ENCODE assay signal across 9 cellular contexts in the genomic region with DNA sequence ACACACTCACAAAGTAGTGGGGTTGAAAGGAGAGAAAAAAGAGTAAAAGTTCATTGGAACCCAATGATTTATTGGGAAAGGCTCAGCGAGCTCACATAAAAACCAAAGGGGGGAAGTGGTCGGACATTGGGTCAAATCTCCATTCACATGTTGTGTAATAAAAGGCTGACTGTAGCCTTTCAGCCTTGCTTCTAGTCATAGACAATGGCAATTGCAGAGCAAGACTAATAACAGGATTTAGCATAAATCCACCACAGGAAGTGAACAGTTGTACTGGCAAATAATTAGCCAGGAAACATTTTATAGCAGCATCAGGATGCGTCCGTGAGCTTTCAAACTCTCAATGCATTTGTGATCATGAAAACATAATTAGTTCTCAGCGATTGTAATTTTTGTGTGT.
DNase-seq lines count a peak whose midpoint lies in the region; ATAC-seq, FAIRE-seq and TF ChIP-seq lines count a peak whose summit lies in the region.
"Had no signal": no experiment of that assay in that cellular context is flagged by ENCODE, and none has a peak within 500 bp of the region (broad histone marks: within the 10 kb centered on the region; RNA-seq: fewer than 3 reads in every experiment).

No MANE protein-coding gene starts in this region.

- H3K4me3 Mint-ChIP-seq in astrocyte (ENCODE audit: unreplicated experiment) = no peak overlapping the region
- no peak overlapping the region for H3K4me3 Mint-ChIP-seq in activated CD4-positive, alpha-beta T cell treated with anti-CD3 and anti-CD28 coated beads, Interleukin-2, amount 10 ng/mL, durations not matched to agents 24 days and 14 days

- H2AFZ ChIP-seq in astrocyte (ENCODE audit: low read depth, low read length) = no peak overlapping the region

- no peaks in the 10 kb centered on the region for H4K20me1 ChIP-seq in astrocyte (ENCODE audit: insufficient read depth, low read length)

- no peak for TF ChIP-seq POLR2A in stomach (IDR thresholded peaks at IDR 0.05)

- no peak for TF ChIP-seq EP300 in stomach (IDR thresholded peaks at IDR 0.05)

- DNase-seq in astrocyte (ENCODE audit: low read depth) = peak; percentile 32
- DNase-seq in activated CD4-positive, alpha-beta T cell treated with anti-CD3 and anti-CD28 coated beads, Interleukin-2, amount 10 ng/mL, durations not matched to agents 24 days and 14 days = no peak
- no peak for DNase-seq in 8988T
- no peak for DNase-seq in stomach
- DNase-seq in GM20000 (ENCODE audit: low spot score) = no peak

- H3K4me1 Mint-ChIP-seq in astrocyte (ENCODE audit: low read depth, unreplicated experiment) = peaks cover 18% of the 10 kb centered on the region
- H3K4me1 Mint-ChIP-seq in activated CD4-positive, alpha-beta T cell treated with anti-CD3 and anti-CD28 coated beads, Interleukin-2, amount 10 ng/mL, durations not matched to agents 24 days and 14 days = no peaks in the 10 kb centered on the region

- WGBS in stomach, 5 donors = 41 to 57% (median 45%) methylated on average over 5 of the region's 5 CpGs

- H3K27me3 ChIP-seq in astrocyte (ENCODE audit: insufficient read depth, low read length) (no peaks in the 10 kb centered on the region), rectal smooth muscle tissue (ENCODE audit: control insufficient read depth, insufficient read depth, low read length) (no peaks in the 10 kb centered on the region), stomach (no peaks in the 10 kb centered on the region)

- H3K36me3 ChIP-seq in astrocyte (ENCODE audit: insufficient read depth, low read length) (no peaks in the 10 kb centered on the region), rectal smooth muscle tissue (ENCODE audit: control insufficient read depth, insufficient read depth, low read length) (no peaks in the 10 kb centered on the region), stomach (no peaks in the 10 kb centered on the region)

- H3K9me3 ChIP-seq in astrocyte (ENCODE audit: insufficient read depth, low read depth, low read length) (no peaks in the 10 kb centered on the region), stomach (no peaks in the 10 kb centered on the region)

- FAIRE-seq in astrocyte (lab: Jason Lieb, UNC) = no peak

- H3K27ac ChIP-seq in astrocyte (ENCODE audit: low read depth, low read length) (peak overlapping the region; percentile 25), rectal smooth muscle tissue (ENCODE audit: low read depth, low read length) (no peak overlapping the region), stomach (no peak overlapping the region)
- H3K27ac ChIP-seq: epithelial cell of prostate had no signal

- H3K27ac Mint-ChIP-seq in astrocyte (ENCODE audit: unreplicated experiment) = peak overlapping the region; percentile 79
- no peak overlapping the region for H3K27ac Mint-ChIP-seq in activated CD4-positive, alpha-beta T cell treated with anti-CD3 and anti-CD28 coated beads, Interleukin-2, amount 10 ng/mL, durations not matched to agents 24 days and 14 days

- no peak overlapping the region for H3K4me3 ChIP-seq in astrocyte (ENCODE audit: insufficient read depth, low read depth, low read length)
- peak overlapping the region; percentile 17 for H3K4me3 ChIP-seq in rectal smooth muscle tissue (ENCODE audit: low read length)
- no peak overlapping the region for H3K4me3 ChIP-seq in stomach

- H3K36me3 Mint-ChIP-seq in astrocyte (ENCODE audit: low read depth, unreplicated experiment) = no peaks in the 10 kb centered on the region
- H3K36me3 Mint-ChIP-seq in activated CD4-positive, alpha-beta T cell treated with anti-CD3 and anti-CD28 coated beads, Interleukin-2, amount 10 ng/mL, durations not matched to agents 24 days and 14 days (ENCODE audit: low read depth) = no peaks in the 10 kb centered on the region

- H3K79me2 ChIP-seq in astrocyte (ENCODE audit: insufficient read depth, low read length) = no peaks in the 10 kb centered on the region

- H3K9me3 Mint-ChIP-seq in astrocyte (ENCODE audit: unreplicated experiment) = no peaks in the 10 kb centered on the region
- no peaks in the 10 kb centered on the region for H3K9me3 Mint-ChIP-seq in activated CD4-positive, alpha-beta T cell treated with anti-CD3 and anti-CD28 coated beads, Interleukin-2, amount 10 ng/mL, durations not matched to agents 24 days and 14 days

- peak overlapping the region; percentile 41 for H3K4me2 ChIP-seq in astrocyte (ENCODE audit: low read length)

- no peak overlapping the region for H3K9ac ChIP-seq in astrocyte (ENCODE audit: low read length)
- no peak overlapping the region for H3K9ac ChIP-seq in rectal smooth muscle tissue (ENCODE audit: low read length)

- intact Hi-C loops in activated CD4-positive, alpha-beta T cell treated with anti-CD3 and anti-CD28 coated beads, Interleukin-2, amount 10 ng/mL, durations not matched to agents 24 days and 14 days (cut with micrococcal nuclease) = no loop called here
- intact Hi-C loops in stomach (cut with DNase I; ENCODE audit: low total_unique reads) = no loop called here

- no peak for TF ChIP-seq CTCF in astrocyte (IDR thresholded peaks at IDR 0.05; ENCODE audit: insufficient read depth, low read depth, low read length)
- no peak for TF ChIP-seq CTCF in stomach (IDR thresholded peaks at IDR 0.05)
- TF ChIP-seq CTCF in GM20000 (IDR thresholded peaks at IDR 0.05; ENCODE audit: extremely low read depth, missing control alignments) = no peak

- peak; percentile 88 for ATAC-seq in GM19463 (IDR thresholded peaks at IDR 0.05; ENCODE audit: unreplicated experiment)
- ATAC-seq in HG03196 (IDR thresholded peaks at IDR 0.05; ENCODE audit: unreplicated experiment) = peak; percentile 89

- H3K27me3 Mint-ChIP-seq in astrocyte (ENCODE audit: low read depth, unreplicated experiment) = no peaks in the 10 kb centered on the region
- no peaks in the 10 kb centered on the region for H3K27me3 Mint-ChIP-seq in activated CD4-positive, alpha-beta T cell treated with anti-CD3 and anti-CD28 coated beads, Interleukin-2, amount 10 ng/mL, durations not matched to agents 24 days and 14 days

- H3K4me1 ChIP-seq in astrocyte (ENCODE audit: insufficient read depth, low read length) = peaks cover 15% of the 10 kb centered on the region
- H3K4me1 ChIP-seq in rectal smooth muscle tissue (ENCODE audit: control insufficient read depth, insufficient read depth, low read length) = no peaks in the 10 kb centered on the region
- peaks cover 0 to 7% (median 3%) of the 10 kb centered on the region in 4 donors for H3K4me1 ChIP-seq in stomach
